Comparison of ENCODE assay signal across 18 cellular contexts in genomic region chr6:37977715-37978114, GRCh38.
A peak's percentile ranks its signal among the peaks of the same experiment; 100 is the strongest.
DNase-seq lines count a peak whose midpoint lies in the region; ATAC-seq and TF ChIP-seq lines count a peak whose summit lies in the region.
"Had no signal": no experiment of that assay in that cellular context is flagged by ENCODE, and none has a peak within 500 bp of the region (broad histone marks: within the 10 kb centered on the region; RNA-seq: fewer than 3 reads in every experiment).

No MANE protein-coding gene starts in this region.

- peaks cover 41% of the 10 kb centered on the region for H3K4me1 Mint-ChIP-seq in activated naive CD4-positive, alpha-beta T cell treated with anti-CD3 and anti-CD28 coated beads for 36 hours (ENCODE audit: low read depth)
- peaks cover 49% of the 10 kb centered on the region for H3K4me1 Mint-ChIP-seq in central memory CD8-positive, alpha-beta T cell
- H3K4me1 Mint-ChIP-seq in natural killer cell = peaks cover 62 to 63% of the 10 kb centered on the region in 2 donors

- no peak for DNase-seq in activated naive CD4-positive, alpha-beta T cell treated with anti-CD3 and anti-CD28 coated beads, Interleukin-2, amount 50 U/mL, for 72 hours (ENCODE audit: low spot score in 2 of 2)
- no peak for DNase-seq in activated naive CD4-positive, alpha-beta T cell treated with anti-CD3 and anti-CD28 coated beads for 36 hours
- no peak for DNase-seq in central memory CD8-positive, alpha-beta T cell (ENCODE audit: low spot score in 2 of 2)
- no peak for DNase-seq in natural killer cell
- no peak for DNase-seq in activated gamma-delta T cell treated with Interleukin-2 at 50 U/mL for 16 hours
- DNase-seq in activated CD8-positive, alpha-beta memory T cell treated with anti-CD3 and anti-CD28 coated beads, Interleukin-2, amount 50 U/mL, for 48 hours = no peak
- no peak for DNase-seq in NCI-H1930 (lab: John Stamatoyannopoulos, UW)
- no peak for DNase-seq in AG08395 (ENCODE audit: low spot score)
- DNase-seq: 8988T; ACHN; C1 segment of cervical spinal cord; Calu3; CD4-positive, alpha-beta T cell; DMS 273 treated with DMSO at 0.1 percent for 48 hours; GM23248; H7 had no signal

- no peak overlapping the region for H3K4me3 Mint-ChIP-seq in activated naive CD4-positive, alpha-beta T cell treated with anti-CD3 and anti-CD28 coated beads for 36 hours
- peak overlapping the region; percentile 22 for H3K4me3 Mint-ChIP-seq in central memory CD8-positive, alpha-beta T cell
- H3K4me3 Mint-ChIP-seq in natural killer cell = peak overlapping the region; percentile 48
- H3K4me3 Mint-ChIP-seq: B cell; CD4-positive, alpha-beta T cell had no signal

- CTCF ChIA-PET in activated naive CD4-positive, alpha-beta T cell treated with anti-CD3 and anti-CD28 coated beads for 36 hours (lab: Charles Lee) = no interaction called here

- no peak for TF ChIP-seq CTCF in natural killer cell (IDR thresholded peaks at IDR 0.05)

- H3K9me3 Mint-ChIP-seq in activated naive CD4-positive, alpha-beta T cell treated with anti-CD3 and anti-CD28 coated beads, Interleukin-2, amount 50 U/mL, for 72 hours = peaks cover 0 to 14% of the 10 kb centered on the region in 2 donors
- H3K9me3 Mint-ChIP-seq in activated naive CD4-positive, alpha-beta T cell treated with anti-CD3 and anti-CD28 coated beads for 36 hours = peaks cover 15% of the 10 kb centered on the region
- H3K9me3 Mint-ChIP-seq in central memory CD8-positive, alpha-beta T cell = no peaks in the 10 kb centered on the region
- H3K9me3 Mint-ChIP-seq in natural killer cell = peaks cover 0 to 2% of the 10 kb centered on the region in 2 donors

- H3K36me3 Mint-ChIP-seq in activated naive CD4-positive, alpha-beta T cell treated with anti-CD3 and anti-CD28 coated beads, Interleukin-2, amount 50 U/mL, for 72 hours = peaks cover 9 to 30% of the 10 kb centered on the region in 2 donors
- H3K36me3 Mint-ChIP-seq in activated naive CD4-positive, alpha-beta T cell treated with anti-CD3 and anti-CD28 coated beads for 36 hours (ENCODE audit: low read depth) = peaks cover 14% of the 10 kb centered on the region
- H3K36me3 Mint-ChIP-seq in central memory CD8-positive, alpha-beta T cell (ENCODE audit: insufficient read depth) = peaks cover 2% of the 10 kb centered on the region
- no peaks in the 10 kb centered on the region for H3K36me3 Mint-ChIP-seq in natural killer cell

- H3K27ac Mint-ChIP-seq in activated naive CD4-positive, alpha-beta T cell treated with anti-CD3 and anti-CD28 coated beads, Interleukin-2, amount 50 U/mL, for 72 hours = peak overlapping the region; percentile 48 to 53
- no peak overlapping the region for H3K27ac Mint-ChIP-seq in activated naive CD4-positive, alpha-beta T cell treated with anti-CD3 and anti-CD28 coated beads for 36 hours
- no peak overlapping the region for H3K27ac Mint-ChIP-seq in central memory CD8-positive, alpha-beta T cell (ENCODE audit: low read depth)
- H3K27ac Mint-ChIP-seq in natural killer cell = no peak overlapping the region
- H3K27ac Mint-ChIP-seq: CD4-positive, alpha-beta T cell had no signal

- H3K27me3 Mint-ChIP-seq in activated naive CD4-positive, alpha-beta T cell treated with anti-CD3 and anti-CD28 coated beads for 36 hours (ENCODE audit: low read depth) = no peaks in the 10 kb centered on the region
- no peaks in the 10 kb centered on the region for H3K27me3 Mint-ChIP-seq in central memory CD8-positive, alpha-beta T cell
- H3K27me3 Mint-ChIP-seq in natural killer cell (ENCODE audit: low read depth in 2 of 2) = no peaks in the 10 kb centered on the region
- H3K27me3 Mint-ChIP-seq: B cell; CD4-positive, alpha-beta T cell had no signal

- no peak for ATAC-seq in activated naive CD4-positive, alpha-beta T cell treated with anti-CD3 and anti-CD28 coated beads, Interleukin-2, amount 50 U/mL, for 72 hours
- no peak for ATAC-seq in central memory CD8-positive, alpha-beta T cell (replicated peaks; ENCODE audit: extremely low read depth, poor library complexity, severe bottlenecking)
- ATAC-seq in natural killer cell = no peak
- ATAC-seq: GM12878 had no signal

- intact Hi-C loops in activated naive CD4-positive, alpha-beta T cell treated with anti-CD3 and anti-CD28 coated beads for 36 hours (cut with micrococcal nuclease) = no loop called here
- intact Hi-C loops in natural killer cell (cut with micrococcal nuclease) = no loop called here

Comparison
In these comparisons a context has a peak if more than half of its experiments do, and no peak if none do; other contexts are left out.
1. H3K27ac Mint-ChIP-seq: peak in activated naive CD4-positive, alpha-beta T cell treated with anti-CD3 and anti-CD28 coated beads, Interleukin-2, amount 50 U/mL, for 72 hours (2 of 2); none in activated naive CD4-positive, alpha-beta T cell treated with anti-CD3 and anti-CD28 coated beads for 36 hours (single experiment), central memory CD8-positive, alpha-beta T cell (single experiment) and natural killer cell (0 of 2).